8 cellular contexts compared by ENCODE assay signal in the genomic region with DNA sequence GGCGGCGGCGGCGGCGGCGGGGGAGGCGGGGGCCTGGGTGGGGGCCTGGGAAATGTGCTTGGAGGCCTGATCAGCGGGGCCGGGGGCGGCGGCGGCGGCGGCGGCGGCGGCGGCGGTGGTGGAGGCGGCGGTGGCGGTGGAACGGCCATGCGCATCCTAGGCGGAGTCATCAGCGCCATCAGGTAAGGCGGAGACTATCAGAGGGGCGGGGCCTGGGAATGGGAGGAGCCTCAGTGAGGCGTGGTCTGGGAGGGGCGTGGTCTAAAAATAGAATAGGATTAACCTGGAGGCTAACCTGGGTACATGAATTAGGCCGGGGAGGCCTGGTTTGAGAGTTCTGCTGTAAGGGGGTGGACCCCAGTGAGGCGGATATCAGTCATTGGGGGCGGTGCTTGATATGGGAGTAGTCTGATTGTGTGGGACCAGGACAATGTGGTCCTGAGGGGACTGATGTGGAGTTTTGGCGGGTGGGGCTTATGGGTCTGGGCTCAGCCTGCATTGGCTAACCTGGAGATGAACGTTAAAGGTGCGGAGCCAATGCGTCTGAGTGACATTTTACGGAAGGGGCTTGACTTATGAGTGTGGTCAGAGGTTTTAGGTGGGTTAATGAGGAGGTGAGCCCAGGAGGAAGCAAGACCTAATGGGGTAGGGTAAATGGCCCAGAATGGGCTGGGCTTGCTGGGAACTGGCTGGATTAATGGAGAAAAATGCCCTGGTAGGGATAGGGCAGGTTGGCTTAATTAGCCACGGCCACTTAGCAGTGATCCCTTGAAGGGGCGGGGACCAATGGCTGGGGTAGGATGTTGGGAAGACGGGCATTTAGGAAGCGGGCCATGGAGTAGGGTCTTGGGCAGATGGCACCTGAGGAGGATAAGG. TPM values are rescaled to one million over a fixed set of nuclear protein-coding genes. Genes with fewer than 3 reads are reported as not detected.
DNase-seq lines count a peak whose midpoint lies in the region; ATAC-seq and TF ChIP-seq lines count a peak whose summit lies in the region.

No MANE protein-coding gene starts in this region.

- peak; percentile 42 to 74 for DNase-seq in NCI-H524 (lab: John Stamatoyannopoulos, UW)
- DNase-seq in activated CD4-positive, alpha-beta T cell treated with anti-CD3 and anti-CD28 coated beads for 48 hours: peak; percentile 95
- DNase-seq in choroid plexus epithelial cell (ENCODE audit: low read depth): peak; percentile 90
- peak; percentile 86 to 93 for DNase-seq in left colon
- DNase-seq in stimulated activated CD4-positive, alpha-beta T cell treated with anti-CD3 and anti-CD28 coated beads, Interleukin-1b, Interleukin-23, amount 100 ng/mL, for 1 hour (ENCODE audit: low read depth in 2 of 2): peak; percentile 84 to 92

- peak overlapping the region; percentile 75 for H3K4me3 ChIP-seq in choroid plexus epithelial cell (ENCODE audit: low read depth, low read length)

- intact Hi-C loops in left colon (cut with DNase I, micrococcal nuclease): no loop called here

- no peak for TF ChIP-seq CTCF in choroid plexus epithelial cell (conservative IDR thresholded peaks at IDR 0.05; ENCODE audit: low read depth, low read length)

- peak; percentile 48 for ATAC-seq in GM18502 (IDR thresholded peaks at IDR 0.05; ENCODE audit: poor library complexity, unreplicated experiment)
- ATAC-seq in HG03439 (IDR thresholded peaks at IDR 0.05; ENCODE audit: unreplicated experiment): peak; percentile 45
- peak; percentile 66 for ATAC-seq in left colon
- ATAC-seq in HG03025 (IDR thresholded peaks at IDR 0.05; ENCODE audit: low FRiP score, unreplicated experiment): no peak

RNA-seq across cellular contexts. Expression of a gene that starts 1.4 kb away (rescaled TPM):
- total RNA-seq in left colon: 100 to 1,000 TPM; 757 to 814 TPM

RNA-seq across cellular contexts. Expression of a gene that starts 11.0 kb away (rescaled TPM):
- 10 to 100 TPM in 1 of 2 donors, 1 to 10 TPM in 1; 5.5 to 21.3 TPM for total RNA-seq in left colon

RNA-seq across cellular contexts. Expression of a gene that starts 26.0 kb away (rescaled TPM):
- total RNA-seq in left colon: 100 to 1,000 TPM in 1 of 2 donors, 10 to 100 TPM in 1; 90.0 to 102 TPM

RNA-seq across cellular contexts. Expression of a gene that starts 26.6 kb away (rescaled TPM):
- total RNA-seq in left colon: 10 to 100 TPM; 39.4 to 42.7 TPM

RNA-seq across cellular contexts. Expression of a gene that starts 30.3 kb away (rescaled TPM):
- total RNA-seq in left colon: not detected
